Comparison of ENCODE assay signal across 8 cellular contexts in the genomic region with DNA sequence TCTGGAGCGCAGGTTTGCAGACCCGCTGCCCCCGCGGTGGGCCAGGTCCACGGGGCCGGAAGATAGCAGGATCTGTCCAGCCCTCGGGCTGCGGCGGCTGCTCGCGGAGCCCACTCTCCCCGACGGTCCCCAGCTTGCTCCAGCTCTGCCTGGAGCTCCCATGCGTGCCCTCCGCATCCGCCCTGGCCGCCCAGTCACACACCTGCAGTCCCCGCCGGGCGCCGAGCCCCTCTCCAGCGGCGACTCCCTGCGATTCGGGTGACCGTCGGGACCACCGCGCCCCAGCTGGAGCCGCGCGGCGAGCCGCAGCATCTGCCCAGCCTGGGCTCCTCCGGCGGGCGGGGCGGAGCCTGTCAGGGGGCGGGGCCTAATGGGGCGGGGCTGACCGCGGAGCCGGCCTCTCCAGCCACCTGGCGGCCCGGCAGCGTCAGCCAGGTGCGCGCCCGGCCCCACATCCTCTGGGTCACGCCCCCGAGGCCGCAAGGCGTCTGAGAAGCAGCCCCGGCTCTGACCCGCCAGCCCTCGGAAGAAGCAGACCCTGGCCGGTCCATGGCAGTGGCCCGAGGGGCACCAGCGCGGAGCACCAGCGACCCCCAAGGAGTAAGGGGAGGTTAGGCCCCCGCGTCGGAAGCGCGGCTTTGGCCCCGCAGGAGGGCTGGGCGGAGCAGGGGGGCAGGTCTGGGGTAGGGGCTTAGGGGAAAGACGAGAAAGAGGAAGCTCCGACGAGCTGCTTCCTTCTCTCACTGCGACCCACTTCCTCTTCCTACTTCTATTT. TPM values are rescaled to one million over a fixed set of nuclear protein-coding genes. Genes with fewer than 3 reads are reported as not detected.
DNase-seq lines count a peak whose midpoint lies in the region.

A gene with protein sequence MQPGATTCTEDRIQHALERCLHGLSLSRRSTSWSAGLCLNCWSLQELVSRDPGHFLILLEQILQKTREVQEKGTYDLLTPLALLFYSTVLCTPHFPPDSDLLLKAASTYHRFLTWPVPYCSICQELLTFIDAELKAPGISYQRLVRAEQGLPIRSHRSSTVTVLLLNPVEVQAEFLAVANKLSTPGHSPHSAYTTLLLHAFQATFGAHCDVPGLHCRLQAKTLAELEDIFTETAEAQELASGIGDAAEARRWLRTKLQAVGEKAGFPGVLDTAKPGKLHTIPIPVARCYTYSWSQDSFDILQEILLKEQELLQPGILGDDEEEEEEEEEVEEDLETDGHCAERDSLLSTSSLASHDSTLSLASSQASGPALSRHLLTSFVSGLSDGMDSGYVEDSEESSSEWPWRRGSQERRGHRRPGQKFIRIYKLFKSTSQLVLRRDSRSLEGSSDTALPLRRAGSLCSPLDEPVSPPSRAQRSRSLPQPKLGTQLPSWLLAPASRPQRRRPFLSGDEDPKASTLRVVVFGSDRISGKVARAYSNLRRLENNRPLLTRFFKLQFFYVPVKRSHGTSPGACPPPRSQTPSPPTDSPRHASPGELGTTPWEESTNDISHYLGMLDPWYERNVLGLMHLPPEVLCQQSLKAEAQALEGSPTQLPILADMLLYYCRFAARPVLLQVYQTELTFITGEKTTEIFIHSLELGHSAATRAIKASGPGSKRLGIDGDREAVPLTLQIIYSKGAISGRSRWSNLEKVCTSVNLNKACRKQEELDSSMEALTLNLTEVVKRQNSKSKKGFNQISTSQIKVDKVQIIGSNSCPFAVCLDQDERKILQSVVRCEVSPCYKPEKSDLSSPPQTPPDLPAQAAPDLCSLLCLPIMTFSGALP (minus strand): TSS at position 314 of the 775 bp plus-strand sequence. CDS start 54,213 bp downstream, outside the sequence.

- in situ Hi-C loops in HAP-1 (cut with MboI; ENCODE audit: low sequenced_read_pairs): no loop called here

- no peaks in the 10 kb centered on the region for H3K27me3 Mint-ChIP-seq in activated T-helper 1 cell treated with anti-CD3 and anti-CD28 coated beads, Interleukin-12 subunit alpha, Interleukin-12 subunit beta, Interleukin-2, Interleukin-4 antibody, amounts not matched to agents 30 ng/mL and 10 ng/mL and 1 ng/mL, durations not matched to agents 14 hours and 24 hours and 36 hours (ENCODE audit: insufficient read depth)

- no peak within 1 kb of the TSS for H3K27ac ChIP-seq in iPS DF 6.9 (ENCODE audit: low read length)

- no CpG with 5 or more reads among the region's 72 CpGs for WGBS in iPS DF 6.9 (ENCODE audit: insufficient coverage, insufficient read length)

- H3K27me3 ChIP-seq in HAP-1 (ENCODE audit: low read depth): peaks cover 26% of the 10 kb centered on the region
- peaks cover 6% of the 10 kb centered on the region; the same call in 1 of the 2 replicates for H3K27me3 ChIP-seq in iPS DF 6.9 (ENCODE audit: control insufficient read depth, insufficient read depth, low read length)

- H3K9me3 ChIP-seq in HAP-1 (no peaks in the 10 kb centered on the region), iPS DF 6.9 (ENCODE audit: control insufficient read depth, insufficient read depth, low read length) (no peaks in the 10 kb centered on the region)

- H3K36me3 Mint-ChIP-seq in activated T-helper 1 cell treated with anti-CD3 and anti-CD28 coated beads, Interleukin-12 subunit alpha, Interleukin-12 subunit beta, Interleukin-2, Interleukin-4 antibody, amounts not matched to agents 30 ng/mL and 10 ng/mL and 1 ng/mL, durations not matched to agents 14 hours and 24 hours and 36 hours (ENCODE audit: low read depth): peaks cover 28% of the 10 kb centered on the region

- DNase-seq in GF-D8 (lab: John Stamatoyannopoulos, UW) (peak; percentile 42), HAP-1 (ENCODE audit: low spot score in 2 of 2) (peak in 1 of 2 experiments; percentile 67), NOMO-1 treated with dmso at 0.1 percent for 144 hours (lab: John Stamatoyannopoulos, UW; ENCODE audit: unreplicated experiment) (peak; percentile 76), iPS DF 6.9 (ENCODE audit: low read depth, low spot score) (peak; percentile 45), glomerular visceral epithelial cell (ENCODE audit: extremely low spot score) (no peak), NCI-H1105 treated with DMSO at 0.1 percent for 48 hours (lab: John Stamatoyannopoulos, UW) (no peak)
- peak; percentile 62 for DNase-seq in activated T-helper 1 cell treated with anti-CD3 and anti-CD28 coated beads, Interleukin-12 subunit alpha, Interleukin-12 subunit beta, Interleukin-2, Interleukin-4 antibody, amounts not matched to agents 30 ng/mL and 10 ng/mL and 1 ng/mL, durations not matched to agents 14 hours and 24 hours and 36 hours (ENCODE audit: low spot score)
- peak; percentile 65 to 79 for DNase-seq in stimulated activated CD4-positive, alpha-beta T cell treated with anti-CD3 and anti-CD28 coated beads, Interleukin-1b, Interleukin-23, amount 100 ng/mL, for 1 hour (ENCODE audit: low read depth in 2 of 2)

- peak within 1 kb of the TSS; percentile 96 for H3K27ac Mint-ChIP-seq in activated T-helper 1 cell treated with anti-CD3 and anti-CD28 coated beads, Interleukin-12 subunit alpha, Interleukin-12 subunit beta, Interleukin-2, Interleukin-4 antibody, amounts not matched to agents 30 ng/mL and 10 ng/mL and 1 ng/mL, durations not matched to agents 14 hours and 24 hours and 36 hours

- H3K4me3 Mint-ChIP-seq in activated T-helper 1 cell treated with anti-CD3 and anti-CD28 coated beads, Interleukin-12 subunit alpha, Interleukin-12 subunit beta, Interleukin-2, Interleukin-4 antibody, amounts not matched to agents 30 ng/mL and 10 ng/mL and 1 ng/mL, durations not matched to agents 14 hours and 24 hours and 36 hours: peak within 1 kb of the TSS; percentile 98

- H3K36me3 ChIP-seq in HAP-1 (replicated peaks) (no peaks in the 10 kb centered on the region), iPS DF 6.9 (ENCODE audit: control insufficient read depth, insufficient read depth, low read length) (no peaks in the 10 kb centered on the region)

- H3K4me3 ChIP-seq in HAP-1 (peak within 1 kb of the TSS; percentile 18), iPS DF 6.9 (ENCODE audit: low read length) (peak within 1 kb of the TSS; percentile 89; the same call in 1 of the 2 replicates)

- H3K4me1 Mint-ChIP-seq in activated T-helper 1 cell treated with anti-CD3 and anti-CD28 coated beads, Interleukin-12 subunit alpha, Interleukin-12 subunit beta, Interleukin-2, Interleukin-4 antibody, amounts not matched to agents 30 ng/mL and 10 ng/mL and 1 ng/mL, durations not matched to agents 14 hours and 24 hours and 36 hours (ENCODE audit: low read depth): peaks cover 52% of the 10 kb centered on the region

- H3K4me1 ChIP-seq in HAP-1 (no peaks in the 10 kb centered on the region), iPS DF 6.9 (ENCODE audit: control insufficient read depth, insufficient read depth, low read length) (peaks cover 3% of the 10 kb centered on the region; the same call in 1 of the 2 replicates)

- intact Hi-C loops in activated T-helper 1 cell treated with anti-CD3 and anti-CD28 coated beads, Interleukin-12 subunit alpha, Interleukin-12 subunit beta, Interleukin-2, Interleukin-4 antibody, amounts not matched to agents 30 ng/mL and 10 ng/mL and 1 ng/mL, durations not matched to agents 14 hours and 24 hours and 36 hours (cut with micrococcal nuclease): loop anchor here (1.0 to 2.0 kb wide), 5 partner anchors 9 to 67 kb away; no protein-coding TSS in a partner anchor

- H3K9me3 Mint-ChIP-seq in activated T-helper 1 cell treated with anti-CD3 and anti-CD28 coated beads, Interleukin-12 subunit alpha, Interleukin-12 subunit beta, Interleukin-2, Interleukin-4 antibody, amounts not matched to agents 30 ng/mL and 10 ng/mL and 1 ng/mL, durations not matched to agents 14 hours and 24 hours and 36 hours: peaks cover 12% of the 10 kb centered on the region

RNA-seq across cellular contexts. Expression of the gene that starts here (rescaled TPM):
- 30.5 and 33.6 TPM in 2 replicates for total RNA-seq in activated T-helper 1 cell treated with anti-CD3 and anti-CD28 coated beads, Interleukin-12 subunit alpha, Interleukin-12 subunit beta, Interleukin-2, Interleukin-4 antibody, amounts not matched to agents 30 ng/mL and 10 ng/mL and 1 ng/mL, durations not matched to agents 14 hours and 24 hours and 36 hours

Comparison
In these comparisons a context has a peak if more than half of its experiments do, and no peak if none do; other contexts are left out.
1. DNase-seq: peak in GF-D8 (single experiment), NOMO-1 treated with dmso at 0.1 percent for 144 hours (single experiment), activated T-helper 1 cell treated with anti-CD3 and anti-CD28 coated beads, Interleukin-12 subunit alpha, Interleukin-12 subunit beta, Interleukin-2, Interleukin-4 antibody, amounts not matched to agents 30 ng/mL and 10 ng/mL and 1 ng/mL, durations not matched to agents 14 hours and 24 hours and 36 hours (single experiment), iPS DF 6.9 (single experiment) and stimulated activated CD4-positive, alpha-beta T cell treated with anti-CD3 and anti-CD28 coated beads, Interleukin-1b, Interleukin-23, amount 100 ng/mL, for 1 hour (2 of 2); none in glomerular visceral epithelial cell (single experiment) and NCI-H1105 treated with DMSO at 0.1 percent for 48 hours (single experiment).